ENCODE assay signal across 7 cellular contexts in genomic region chr4:125085-125820, GRCh38. TPM values are rescaled to one million over a fixed set of nuclear protein-coding genes. Genes with fewer than 3 reads are reported as not detected.
DNase-seq lines count a peak whose midpoint lies in the region; ATAC-seq, FAIRE-seq and TF ChIP-seq lines count a peak whose summit lies in the region.

No MANE protein-coding gene starts in this region.

- peak overlapping the region; percentile 64 for H3K4me2 ChIP-seq in OCI-LY7 (ENCODE audit: low read length)

- H3K4me1 ChIP-seq in OCI-LY7 (ENCODE audit: insufficient read depth, low read length, poor library complexity, severe bottlenecking): peaks cover 6% of the 10 kb centered on the region
- no peaks in the 10 kb centered on the region for H3K4me1 ChIP-seq in iPS-20b (ENCODE audit: insufficient read depth, low read length)
- no peaks in the 10 kb centered on the region for H3K4me1 ChIP-seq in small intestine (ENCODE audit: control insufficient read depth in 2 of 2, insufficient read depth in 1 of 2, low read depth in 1 of 2, low read length in 1 of 2)

- peak overlapping the region; percentile 71 for H3K27ac ChIP-seq in OCI-LY7 (ENCODE audit: low read depth, low read length, poor library complexity, severe bottlenecking)
- H3K27ac ChIP-seq in iPS-20b (ENCODE audit: low read length): peak overlapping the region; percentile 95
- H3K27ac ChIP-seq in small intestine (ENCODE audit: low read depth in 1 of 2, low read length in 1 of 2): peak overlapping the region; percentile 86 to 98

- ATAC-seq in HG02798 (IDR thresholded peaks at IDR 0.05; ENCODE audit: poor library complexity, unreplicated experiment) (peak; percentile 18), HG03457 (IDR thresholded peaks at IDR 0.05; ENCODE audit: unreplicated experiment) (no peak)

- 3 to 4% (median 4%) methylated on average over 34 of the region's 34 CpGs for WGBS in small intestine, 3 donors

- peak overlapping the region; percentile 98 for H3K27ac Mint-ChIP-seq in MCF 10A (ENCODE audit: low read depth, unreplicated experiment)

- peak overlapping the region; percentile 97 for H3K4me3 ChIP-seq in GM12875 (ENCODE audit: low read depth, low read length)
- peak overlapping the region; percentile 81 for H3K4me3 ChIP-seq in OCI-LY7 (ENCODE audit: low read depth, low read length, poor library complexity, severe bottlenecking)
- H3K4me3 ChIP-seq in iPS-20b (ENCODE audit: low read length): peak overlapping the region; percentile 95
- H3K4me3 ChIP-seq in small intestine (ENCODE audit: low read depth in 1 of 2, low read length in 2 of 2): peak overlapping the region; percentile 86 to 93

- peaks cover 19% of the 10 kb centered on the region; the same call in 1 of the 2 replicates for H3K9me3 ChIP-seq in OCI-LY7 (ENCODE audit: low read length)
- H3K9me3 ChIP-seq in iPS-20b (ENCODE audit: insufficient read depth, low read depth, low read length): peaks cover 29% of the 10 kb centered on the region
- no peaks in the 10 kb centered on the region for H3K9me3 ChIP-seq in small intestine (ENCODE audit: control insufficient read depth, low read depth)

- peak overlapping the region; percentile 91 for H3K4me3 Mint-ChIP-seq in MCF 10A (ENCODE audit: unreplicated experiment)

- H3K27me3 ChIP-seq in iPS-20b (ENCODE audit: insufficient read depth, low read length) (no peaks in the 10 kb centered on the region), small intestine (ENCODE audit: control insufficient read depth in 2 of 2, insufficient read depth in 2 of 2, low read length in 2 of 2) (no peaks in the 10 kb centered on the region)

- no peaks in the 10 kb centered on the region for H3K9me2 ChIP-seq in OCI-LY7 (ENCODE audit: insufficient read depth, low read length)

- peaks cover 5% of the 10 kb centered on the region for H3K4me1 Mint-ChIP-seq in MCF 10A (ENCODE audit: insufficient read depth, unreplicated experiment)

- no peaks in the 10 kb centered on the region for H4K20me1 ChIP-seq in OCI-LY7 (ENCODE audit: insufficient read depth, low read length)

- H3K36me3 ChIP-seq in OCI-LY7 (ENCODE audit: insufficient read depth, low read length) (peaks cover 15% of the 10 kb centered on the region), iPS-20b (ENCODE audit: insufficient read depth, low read depth, low read length) (peaks cover 40% of the 10 kb centered on the region), small intestine (ENCODE audit: control insufficient read depth in 2 of 2, insufficient read depth in 2 of 2, low read length in 2 of 2) (no peaks in the 10 kb centered on the region)

- peaks cover 54% of the 10 kb centered on the region for H3K36me3 Mint-ChIP-seq in MCF 10A (ENCODE audit: insufficient read depth, unreplicated experiment)

- POLR2A ChIA-PET in OCI-LY7 (lab: Charles Lee) (interaction anchor here (1.0 to 1.5 kb wide), 3 partner anchors 10 to 374 kb away, joined by 3 to 4 read pairs (median 3); no protein-coding TSS in a partner anchor), MCF 10A (lab: Yijun Ruan, JAX) (interaction anchor here (0.6 to 3.5 kb wide), 19 partner anchors 8 to 349 kb away, joined by 3 to 35 read pairs (median 5); partner anchors contain the start of genes ZNF141, ZNF595 and ZNF732)

- peaks cover 24% of the 10 kb centered on the region for H3K79me2 ChIP-seq in OCI-LY7 (ENCODE audit: insufficient read depth, low read depth, low read length)

- no peak for FAIRE-seq in small intestine (lab: Jason Lieb, UNC)

- H2AFZ ChIP-seq in OCI-LY7 (ENCODE audit: low read length): peak overlapping the region; percentile 2; the same call in 1 of the 2 replicates

- intact Hi-C loops in OCI-LY7 (cut with micrococcal nuclease; ENCODE audit: unreplicated experiment) (no loop called here), MCF 10A (cut with micrococcal nuclease) (no loop called here)

- peak; percentile 44 for DNase-seq in OCI-LY7 (ENCODE audit: low spot score)
- DNase-seq in MCF 10A (ENCODE audit: unreplicated experiment): peak; percentile 32
- peak; percentile 58 for DNase-seq in small intestine

- H3K27me3 Mint-ChIP-seq in MCF 10A (ENCODE audit: insufficient read depth, unreplicated experiment): no peaks in the 10 kb centered on the region

- no peak for TF ChIP-seq CTCF in GM12875 (IDR thresholded peaks at IDR 0.05; ENCODE audit: borderline replicate concordance, insufficient read depth, low read depth, low read length)
- TF ChIP-seq CTCF in OCI-LY7 (conservative IDR thresholded peaks at IDR 0.05; ENCODE audit: low read length): no peak
- no peak for TF ChIP-seq CTCF in MCF 10A (IDR thresholded peaks at IDR 0.05; ENCODE audit: unreplicated experiment)

- H3K9me3 Mint-ChIP-seq in MCF 10A (ENCODE audit: unreplicated experiment): peaks cover 7% of the 10 kb centered on the region

- BruUV-seq in OCI-LY7 (replicated peaks; lab: Mats Ljungman, UMichigan): no TSS peak
- BruUV-seq in MCF 10A (replicated peaks; lab: Mats Ljungman, UMichigan): no TSS peak

- CTCF ChIA-PET in OCI-LY7 (lab: Charles Lee; ENCODE audit: unreplicated experiment) (interaction anchor here (0.6 kb wide), 1 partner anchor 326 kb away, joined by 3 read pairs; no protein-coding TSS in a partner anchor), MCF 10A (lab: Yijun Ruan, JAX) (no interaction called here)

- H3K9ac ChIP-seq in iPS-20b (ENCODE audit: low read depth, low read length): peak overlapping the region; percentile 97

RNA-seq across cellular contexts. Expression of gene ZNF718, which starts 1.0 kb away (rescaled TPM):
- total RNA-seq in OCI-LY7 (2014; rRNA removed; shearing (Covaris generic)): 18.7 and 22.9 TPM in 2 replicates
- total RNA-seq in OCI-LY7 (2022) (13.2 and 14.3 TPM in 2 replicates), MCF 10A (2022) (10.8 and 12.2 TPM in 2 replicates)
- 1 to 10 TPM in 1 of 3 donors, under 1 TPM in 2; 0.27 to 1.7 (median 0.67) TPM for polyA plus RNA-seq in small intestine
